Comparison of ENCODE assay signal across 31 cellular contexts in the genomic region with DNA sequence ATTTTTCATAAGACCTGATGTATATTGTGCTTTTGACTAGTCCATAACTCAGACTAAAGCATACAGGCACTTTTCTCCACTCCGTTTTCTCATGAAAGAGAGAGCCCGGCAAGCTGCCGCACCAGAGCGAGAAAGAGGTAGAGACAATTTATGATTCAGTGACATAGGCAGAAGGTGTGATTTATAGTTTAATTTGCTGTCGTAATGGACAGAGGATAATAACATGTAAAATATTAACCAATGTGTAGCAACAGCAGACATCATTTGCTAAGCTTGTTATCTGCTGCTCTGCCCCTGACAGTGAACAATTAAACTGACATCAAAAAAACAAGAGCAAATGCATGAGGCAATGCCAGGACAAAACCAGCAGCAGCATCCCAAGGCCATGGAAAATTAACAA.
"Had no signal": no experiment of that assay in that cellular context is flagged by ENCODE, and none has a peak within 500 bp of the region (broad histone marks: within the 10 kb centered on the region; RNA-seq: fewer than 3 reads in every experiment).

No MANE protein-coding gene starts in this region.

- H3K9me3 Mint-ChIP-seq: natural killer cell; nephron; neural progenitor cell; stimulated activated memory B cell treated with anti-CD40 and anti-IgM and Interleukin-4, amounts not matched to agents 10 μg/mL and 1 μg/mL and 100 μg/mL, for 72 hours; stimulated activated naive CD8-positive, alpha-beta T cell treated with anti-CD3 and anti-CD28 coated beads, Interleukin-15, amount 100 ng/mL, for 72 hours; type B pancreatic cell had no signal

- H3K4me1 Mint-ChIP-seq: natural killer cell; nephron; stimulated activated memory B cell treated with anti-CD40 and anti-IgM and Interleukin-4, amounts not matched to agents 10 μg/mL and 1 μg/mL and 100 μg/mL, for 72 hours; stimulated activated naive CD8-positive, alpha-beta T cell treated with anti-CD3 and anti-CD28 coated beads, Interleukin-15, amount 100 ng/mL, for 72 hours had no signal

- H3K4me2 ChIP-seq: neural progenitor cell, smooth muscle cell had no signal

- H3K4me3 Mint-ChIP-seq: natural killer cell; nephron; neural progenitor cell; stimulated activated memory B cell treated with anti-CD40 and anti-IgM and Interleukin-4, amounts not matched to agents 10 μg/mL and 1 μg/mL and 100 μg/mL, for 72 hours; stimulated activated naive CD8-positive, alpha-beta T cell treated with anti-CD3 and anti-CD28 coated beads, Interleukin-15, amount 100 ng/mL, for 72 hours; type B pancreatic cell had no signal

- H3K4me3 ChIP-seq: neural progenitor cell, ovary, psoas muscle, right lobe of liver, sigmoid colon, smooth muscle cell, spleen, suprapubic skin, testis, tibial artery, transverse colon, upper lobe of right lung, uterus had no signal

- H3K4me1 ChIP-seq: parathyroid adenoma, psoas muscle, sigmoid colon, spleen, suprapubic skin, testis, tibial artery, transverse colon, upper lobe of right lung, uterus had no signal

- H3K36me3 Mint-ChIP-seq: natural killer cell; neural progenitor cell; stimulated activated memory B cell treated with anti-CD40 and anti-IgM and Interleukin-4, amounts not matched to agents 10 μg/mL and 1 μg/mL and 100 μg/mL, for 72 hours; type B pancreatic cell had no signal

- H2AFZ ChIP-seq: neural progenitor cell, parathyroid adenoma had no signal

- ATAC-seq: natural killer cell; psoas muscle; right cardiac atrium; right lobe of liver; stimulated activated memory B cell treated with anti-CD40 and anti-IgM and Interleukin-4, amounts not matched to agents 10 μg/mL and 1 μg/mL and 100 μg/mL, for 72 hours; stimulated activated naive CD8-positive, alpha-beta T cell treated with anti-CD3 and anti-CD28 coated beads, Interleukin-15, amount 100 ng/mL, for 72 hours; stimulated activated naive CD8-positive, alpha-beta T cell treated with anti-CD3 and anti-CD28 coated beads, Interleukin-15, Interleukin-2, amounts not matched to agents 100 U/mL and 50 U/mL, for 24 hours; upper lobe of right lung had no signal

- DNase-seq: natural killer cell; occipital lobe; ovary; posterior cingulate gyrus; psoas muscle; right cardiac atrium; right lobe of liver; sigmoid colon; spleen; stimulated activated CD4-positive, alpha-beta T cell treated with anti-CD3 and anti-CD28 coated beads, Interleukin-12 subunit alpha, Interleukin-12 subunit beta, amount 100 ng/mL, for 4 hours; stimulated activated CD4-positive, alpha-beta T cell treated with anti-CD3 and anti-CD28 coated beads, Interleukin-1b, Interleukin-23, amount 100 ng/mL, for 48 hours; stimulated activated CD4-positive, alpha-beta T cell treated with anti-CD3 and anti-CD28 coated beads, Interleukin-4, amount 100 ng/mL, for 1 hour; stimulated activated CD4-positive, alpha-beta T cell treated with anti-CD3 and anti-CD28 coated beads, Interleukin-4, amount 100 ng/mL, for 4 hours; stimulated activated CD8-positive, alpha-beta memory T cell treated with anti-CD3 and anti-CD28 coated beads, Interleukin-4, amount 100 ng/mL, for 48 hours; stimulated activated naive CD4-positive, alpha-beta T cell; stimulated activated naive CD8-positive, alpha-beta T cell treated with anti-CD3 and anti-CD28 coated beads, Interleukin-15, amount 100 ng/mL, for 72 hours; stimulated activated naive CD8-positive, alpha-beta T cell treated with anti-CD3 and anti-CD28 coated beads, Interleukin-15, Interleukin-2, amounts not matched to agents 100 U/mL and 50 U/mL, for 24 hours; substantia nigra; testis; tibial artery; transverse colon; upper lobe of right lung; uterus had no signal

- H3K27ac Mint-ChIP-seq: natural killer cell; nephron; neural progenitor cell; progenitor cell of endocrine pancreas; stimulated activated memory B cell treated with anti-CD40 and anti-IgM and Interleukin-4, amounts not matched to agents 10 μg/mL and 1 μg/mL and 100 μg/mL, for 72 hours; stimulated activated naive CD8-positive, alpha-beta T cell treated with anti-CD3 and anti-CD28 coated beads, Interleukin-15, amount 100 ng/mL, for 72 hours; type B pancreatic cell had no signal

- H3K27ac ChIP-seq: neural progenitor cell, ovary, parathyroid adenoma, psoas muscle, right lobe of liver, sigmoid colon, spleen, suprapubic skin, testis, tibial artery, transverse colon, upper lobe of right lung, uterus had no signal

- H3K79me2 ChIP-seq: parathyroid adenoma had no signal

- H3K27me3 ChIP-seq: neural progenitor cell, ovary, testis had no signal

- H3K36me3 ChIP-seq: neural progenitor cell, ovary, right lobe of liver, sigmoid colon, spleen, suprapubic skin, tibial artery, transverse colon, upper lobe of right lung, uterus had no signal
